ENCODE assay signal across 8 cellular contexts in genomic region chr15:29822685-29823459, GRCh38. TPM values are rescaled to one million over a fixed set of nuclear protein-coding genes. Genes with fewer than 3 reads are reported as not detected.
A peak's percentile ranks its signal among the peaks of the same experiment; 100 is the strongest.
DNase-seq lines count a peak whose midpoint lies in the region; ATAC-seq and TF ChIP-seq lines count a peak whose summit lies in the region.

No MANE protein-coding gene starts in this region.

- H3K36me3 ChIP-seq in Panc1 (ENCODE audit: control insufficient read depth, insufficient read depth, low read length) (no peaks in the 10 kb centered on the region; the same call in 1 of the 2 replicates), endocrine pancreas (ENCODE audit: control insufficient read depth, insufficient read depth, low read length) (no peaks in the 10 kb centered on the region), lower lobe of right lung (no peaks in the 10 kb centered on the region), suprapubic skin (no peaks in the 10 kb centered on the region)

- intact Hi-C loops in Panc1 (cut with micrococcal nuclease; ENCODE audit: unreplicated experiment) (no loop called here), lower lobe of right lung (cut with DNase I) (no loop called here)

- ATAC-seq in Panc1 (peak; percentile 53), lower lobe of right lung (peak; percentile 67 to 68)

- WGBS in suprapubic skin = 16% methylated on average over 17 of the region's 31 CpGs

- no TSS peak for BruUV-seq in Panc1 (replicated peaks; lab: Mats Ljungman, UMichigan)

- CTCF ChIA-PET in Panc1 (lab: Charles Lee) = no interaction called here

- H3K27ac ChIP-seq in Panc1 (ENCODE audit: low read length) (peak overlapping the region; percentile 76), lower lobe of right lung (peak overlapping the region; percentile 97), suprapubic skin (peak overlapping the region; percentile 98)

- TF ChIP-seq CTCF in Panc1 (IDR thresholded peaks at IDR 0.05) (no peak), lower lobe of right lung (IDR thresholded peaks at IDR 0.05) (no peak), suprapubic skin (IDR thresholded peaks at IDR 0.05) (no peak)

- H3K9me3 ChIP-seq in Panc1 (ENCODE audit: control insufficient read depth, insufficient read depth, low read depth, low read length) (no peaks in the 10 kb centered on the region), endocrine pancreas (ENCODE audit: control insufficient read depth, low read length) (no peaks in the 10 kb centered on the region), lower lobe of right lung (no peaks in the 10 kb centered on the region), suprapubic skin (no peaks in the 10 kb centered on the region)

- DNase-seq in SHP77 (lab: John Stamatoyannopoulos, UW) = peak; percentile 22 to 35
- no peak for DNase-seq in SHP77 treated with DMSO at 0.1 percent for 48 hours (lab: John Stamatoyannopoulos, UW)
- no peak for DNase-seq in Panc1 (ENCODE audit: low read depth, low spot score)
- DNase-seq in lower lobe of right lung = peak; percentile 82
- peak; percentile 83 to 84 for DNase-seq in suprapubic skin (ENCODE audit: low spot score in 2 of 2)
- DNase-seq in epidermal melanocyte (ENCODE audit: insufficient read length, low spot score) = no peak
- no peak for DNase-seq in OCI-M2 (lab: John Stamatoyannopoulos, UW; ENCODE audit: unreplicated experiment)

- H3K27me3 ChIP-seq in Panc1 (ENCODE audit: control insufficient read depth, insufficient read depth, low read length) (no peaks in the 10 kb centered on the region), endocrine pancreas (ENCODE audit: control insufficient read depth, insufficient read depth, low read length) (no peaks in the 10 kb centered on the region), lower lobe of right lung (ENCODE audit: low read depth) (peaks cover 12% of the 10 kb centered on the region), suprapubic skin (no peaks in the 10 kb centered on the region)

- in situ Hi-C loops in Panc1 (cut with HindIII; ENCODE audit: low pct_unique_long_range_greater_than_20kb, low sequenced_read_pairs) = no loop called here

- POLR2A ChIA-PET in Panc1 (lab: Charles Lee) = no interaction called here

- peak overlapping the region; percentile 54 for H3K9ac ChIP-seq in endocrine pancreas (ENCODE audit: control insufficient read depth, insufficient read depth, low read length)

- peak in 1 of 2 donors; percentile 18 for TF ChIP-seq POLR2A in suprapubic skin (IDR thresholded peaks at IDR 0.05)

- H3K4me1 ChIP-seq in Panc1 (ENCODE audit: control insufficient read depth, insufficient read depth, low read length) = peaks cover 21% of the 10 kb centered on the region
- H3K4me1 ChIP-seq in endocrine pancreas (ENCODE audit: control insufficient read depth, insufficient read depth, low read length) = peaks cover 8% of the 10 kb centered on the region
- H3K4me1 ChIP-seq in lower lobe of right lung = peaks cover 31% of the 10 kb centered on the region
- H3K4me1 ChIP-seq in suprapubic skin = peaks cover 26% of the 10 kb centered on the region

- no peak for TF ChIP-seq EP300 in suprapubic skin (IDR thresholded peaks at IDR 0.05)

- H3K4me3 ChIP-seq in Panc1 (ENCODE audit: low read depth in 2 of 2, low read length in 2 of 2) (peak overlapping the region; percentile 79 to 82), endocrine pancreas (ENCODE audit: control insufficient read depth, insufficient read depth, low read length) (peak overlapping the region; percentile 63), lower lobe of right lung (peak overlapping the region; percentile 71), suprapubic skin (peak overlapping the region; percentile 80)

RNA-seq across cellular contexts. Expression of gene TJP1, which starts 0.6 kb away (rescaled TPM):
- total RNA-seq in Panc1 (2021; ENCODE audit: unreplicated experiment) = 79.1 TPM
- polyA plus RNA-seq in Panc1 (2012; ENCODE audit: insufficient read length) = 26.0 TPM
- total RNA-seq in lower lobe of right lung = 115 TPM
- 10 to 100 TPM; 74.1 to 91.0 (median 81.0) TPM for total RNA-seq in suprapubic skin

Comparison
In these comparisons a context has a peak if more than half of its experiments do, and no peak if none do; other contexts are left out.
1. DNase-seq: peak in SHP77 (2 of 2), lower lobe of right lung (single experiment) and suprapubic skin (2 of 2); none in SHP77 treated with DMSO at 0.1 percent for 48 hours (single experiment), Panc1 (single experiment), epidermal melanocyte (single experiment) and OCI-M2 (single experiment).
2. Peak in every context shown above with its lines, with median percentiles within 50 percentile points of each other: H3K27ac ChIP-seq and H3K4me3 ChIP-seq.